In genomic region chr5:136036293-136036911, GRCh38 we compare ENCODE assay signal across 11 cellular contexts. TPM values are rescaled to one million over a fixed set of nuclear protein-coding genes. Genes with fewer than 3 reads are reported as not detected.
DNase-seq lines count a peak whose midpoint lies in the region; ATAC-seq and TF ChIP-seq lines count a peak whose summit lies in the region.
"Had no signal": no experiment of that assay in that cellular context is flagged by ENCODE, and none has a peak within 500 bp of the region (broad histone marks: within the 10 kb centered on the region; RNA-seq: fewer than 3 reads in every experiment).

No MANE protein-coding gene starts in this region.

- H3K27me3 ChIP-seq in BLaER1 treated with 17β-estradiol and CSF1 and Interleukin-3, amounts not matched to agents 10 nM and 100 nM, result peaks cover 0 to 45% (median 0%) of the 10 kb centered on the region in 11 experiments; a peak in 6 of 22 replicates

- TF ChIP-seq CTCF in chondrocyte (IDR thresholded peaks at IDR 0.05) (no peak), natural killer cell (IDR thresholded peaks at IDR 0.05) (no peak)

- H4K20me1 ChIP-seq in BLaER1 treated with 17β-estradiol and CSF1 and Interleukin-3, amounts not matched to agents 10 nM and 100 nM, result 0 out of 22 replicates have a peak, but pooled peaks cover 0 to 5% (median 0%) of the 10 kb centered on the region in 11 experiments

- H3K9me3 Mint-ChIP-seq in chondrocyte (ENCODE audit: low read depth) (peaks cover 5% of the 10 kb centered on the region), natural killer cell (no peaks in the 10 kb centered on the region)

- H3K4me2 ChIP-seq in BLaER1 treated with 17β-estradiol and CSF1 and Interleukin-3, amounts not matched to agents 10 nM and 100 nM, result peak overlapping the region; percentile 70 to 88 (median 83)

- peak overlapping the region in 2 of 10 experiments; percentile 7 to 26; a peak in 2 of 20 replicates for H3K4me3 ChIP-seq in BLaER1 treated with 17β-estradiol and CSF1 and Interleukin-3, amounts not matched to agents 10 nM and 100 nM
- H3K4me3 ChIP-seq: lung had no signal

- H3K27me3 Mint-ChIP-seq in chondrocyte (ENCODE audit: low read depth), result no peaks in the 10 kb centered on the region
- H3K27me3 Mint-ChIP-seq in natural killer cell (ENCODE audit: low read depth in 2 of 2), result no peaks in the 10 kb centered on the region

- H3K4me1 Mint-ChIP-seq in chondrocyte (ENCODE audit: low read depth), result peaks cover 59% of the 10 kb centered on the region
- peaks cover 34 to 36% of the 10 kb centered on the region in 2 donors for H3K4me1 Mint-ChIP-seq in natural killer cell

- DNase-seq in NCI-H2029 (lab: John Stamatoyannopoulos, UW) (peak; percentile 27), chondrocyte (ENCODE audit: low spot score) (no peak), natural killer cell (no peak), hepatic stellate cell (ENCODE audit: low spot score) (no peak), NCI-H2107 (lab: John Stamatoyannopoulos, UW) (no peak)
- no peak for DNase-seq in activated CD8-positive, alpha-beta memory T cell treated with anti-CD3 and anti-CD28 coated beads, Interleukin-2, amount 50 U/mL, for 4 hours
- DNase-seq: GOT3; stimulated activated CD4-positive, alpha-beta T cell treated with anti-CD3 and anti-CD28 coated beads, Interleukin-4, amount 100 ng/mL, for 1 hour had no signal

- H3K36me3 Mint-ChIP-seq in chondrocyte (ENCODE audit: low read depth) (peaks cover 36% of the 10 kb centered on the region), natural killer cell (no peaks in the 10 kb centered on the region)

- H3K4me3 Mint-ChIP-seq in chondrocyte (ENCODE audit: unreplicated experiment), result no peak overlapping the region
- peak overlapping the region; percentile 42 for H3K4me3 Mint-ChIP-seq in natural killer cell

- H3K36me3 ChIP-seq in BLaER1 treated with 17β-estradiol and CSF1 and Interleukin-3, amounts not matched to agents 10 nM and 100 nM, result no peaks in the 10 kb centered on the region

- peaks cover 6 to 14% (median 11%) of the 10 kb centered on the region in 11 experiments for H3K9me3 ChIP-seq in BLaER1 treated with 17β-estradiol and CSF1 and Interleukin-3, amounts not matched to agents 10 nM and 100 nM (replicated peaks in 1 of 11)

- peaks cover 45 to 87% (median 51%) of the 10 kb centered on the region in 10 experiments for H3K4me1 ChIP-seq in BLaER1 treated with 17β-estradiol and CSF1 and Interleukin-3, amounts not matched to agents 10 nM and 100 nM

- H3K27ac Mint-ChIP-seq in chondrocyte (ENCODE audit: unreplicated experiment) (peak overlapping the region; percentile 78), natural killer cell (peak overlapping the region; percentile 49 to 85)

- H3K9ac ChIP-seq in BLaER1 treated with 17β-estradiol and CSF1 and Interleukin-3, amounts not matched to agents 10 nM and 100 nM, result peak overlapping the region in 8 of 11 experiments; percentile 9 to 62 (median 38); a peak in 10 of 22 replicates

- intact Hi-C loops in natural killer cell (cut with micrococcal nuclease), result no loop called here

- ATAC-seq in natural killer cell (no peak), HG03280 (IDR thresholded peaks at IDR 0.05; ENCODE audit: unreplicated experiment) (no peak)

- H3K27ac ChIP-seq in BLaER1 treated with 17β-estradiol and CSF1 and Interleukin-3, amounts not matched to agents 10 nM and 100 nM, result peak overlapping the region in 9 of 11 experiments; percentile 8 to 77 (median 63); a peak in 15 of 22 replicates

RNA-seq across cellular contexts. Expression of gene TGFBI, which starts 7.6 kb away (rescaled TPM):
- total RNA-seq in chondrocyte (491 to 631 TPM (median 620 TPM) in 3 replicates), natural killer cell (10 to 100 TPM in 2 of 3 donors, 1 to 10 TPM in 1; 6.7 to 19.6 (median 18.5) TPM)

Comparison
In these comparisons a context has a peak if more than half of its experiments do, and no peak if none do; other contexts are left out.
1. RNA of gene TGFBI, which starts 7.6 kb away (total RNA-seq): 491 to 631 TPM in chondrocyte; 6.7 to 19.6 TPM in natural killer cell; every median in the first group is over 10 times any median in the second.